27 cellular contexts compared by ENCODE assay signal in the genomic region with DNA sequence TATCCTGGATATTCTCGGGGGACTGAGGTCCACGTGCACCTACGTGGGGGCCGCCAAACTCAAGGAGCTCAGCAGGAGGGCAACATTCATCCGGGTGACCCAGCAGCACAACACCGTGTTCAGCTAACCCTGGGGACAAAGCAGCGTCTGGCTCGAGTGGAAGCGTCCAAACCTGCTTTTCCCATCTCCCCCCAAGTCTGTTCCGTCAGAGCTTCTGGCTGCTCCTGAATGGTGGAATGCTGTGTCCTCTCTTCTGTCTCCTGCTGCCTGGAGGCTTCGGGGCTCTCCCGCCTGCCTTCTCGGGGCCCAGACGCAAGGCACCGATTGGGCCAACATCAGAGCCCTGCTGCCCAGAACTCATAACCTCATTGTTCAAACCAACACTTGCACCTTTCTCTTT. TPM values are rescaled to one million over a fixed set of nuclear protein-coding genes. Genes with fewer than 3 reads are reported as not detected.
"Had no signal": no experiment of that assay in that cellular context is flagged by ENCODE, and none has a peak within 500 bp of the region (broad histone marks: within the 10 kb centered on the region; RNA-seq: fewer than 3 reads in every experiment).

No MANE protein-coding gene starts in this region.

- H3K4me3 Mint-ChIP-seq: activated CD8-positive, alpha-beta memory T cell treated with anti-CD3 and anti-CD28 coated beads, Interleukin-2, amount 10 ng/mL, durations not matched to agents 7 days and 5 days; activated naive CD4-positive, alpha-beta T cell treated with anti-CD3 and anti-CD28 coated beads, Interleukin-2, amount 50 U/mL, for 24 hours; activated T-cell treated with anti-CD3 and anti-CD28 coated beads, Interleukin-2, amount 50 U/mL, for 24 hours; activated T-helper 1 cell treated with anti-CD3 and anti-CD28 coated beads, Interleukin-12 subunit alpha, Interleukin-12 subunit beta, Interleukin-2, Interleukin-4 antibody, amounts not matched to agents 30 ng/mL and 10 ng/mL and 1 ng/mL, durations not matched to agents 14 hours and 24 hours and 36 hours; WTC11 had no signal

- H3K27ac Mint-ChIP-seq: activated CD8-positive, alpha-beta memory T cell treated with anti-CD3 and anti-CD28 coated beads, Interleukin-2, amount 10 ng/mL, durations not matched to agents 7 days and 5 days; activated naive CD4-positive, alpha-beta T cell treated with anti-CD3 and anti-CD28 coated beads, Interleukin-2, amount 50 U/mL, for 24 hours; activated T-cell treated with anti-CD3 and anti-CD28 coated beads, Interleukin-2, amount 50 U/mL, for 24 hours; activated T-helper 1 cell treated with anti-CD3 and anti-CD28 coated beads, Interleukin-12 subunit alpha, Interleukin-12 subunit beta, Interleukin-2, Interleukin-4 antibody, amounts not matched to agents 30 ng/mL and 10 ng/mL and 1 ng/mL, durations not matched to agents 14 hours and 24 hours and 36 hours; WTC11 had no signal

- H3K27ac ChIP-seq: breast epithelium, SK-N-MC had no signal

- DNase-seq: activated CD4-positive, alpha-beta T cell treated with anti-CD3 and anti-CD28 coated beads for 48 hours; activated CD4-positive, alpha-beta T cell treated with anti-CD3 and anti-CD28 coated beads, Interleukin-2, amount 50 U/mL, for 4 hours; activated CD4-positive, CD25-positive, alpha-beta regulatory T cell treated with anti-CD3 and anti-CD28 coated beads, Interleukin-2, amount 50 U/mL, for 72 hours; activated CD8-positive, alpha-beta memory T cell treated with anti-CD3 and anti-CD28 coated beads, Interleukin-2, amount 10 ng/mL, durations not matched to agents 7 days and 5 days; activated effector memory CD4-positive, alpha-beta T cell treated with Interleukin-2 at 50 U/mL for 16 hours; activated naive CD4-positive, alpha-beta T cell; activated T-cell treated with anti-CD3 and anti-CD28 coated beads, Interleukin-2, amount 50 U/mL, for 24 hours; aorta; caudate nucleus; Kasumi-1; KBM-7; NCI-H1048; NCI-H146; NCI-H187 treated with DMSO at 0.1 percent for 48 hours; NCI-H2171; NCI-H226; NCI-H526; NCI-H774; RPMI8226; T-helper 9 cell had no signal

- H3K36me3 Mint-ChIP-seq: activated CD8-positive, alpha-beta memory T cell treated with anti-CD3 and anti-CD28 coated beads, Interleukin-2, amount 10 ng/mL, durations not matched to agents 7 days and 5 days; activated naive CD4-positive, alpha-beta T cell treated with anti-CD3 and anti-CD28 coated beads, Interleukin-2, amount 50 U/mL, for 24 hours; WTC11 had no signal

- ATAC-seq: activated CD8-positive, alpha-beta memory T cell treated with anti-CD3 and anti-CD28 coated beads, Interleukin-2, amount 10 ng/mL, durations not matched to agents 7 days and 5 days; Right ventricle myocardium inferior; WTC11 had no signal

- H3K27me3 ChIP-seq: breast epithelium had no signal

- H3K4me1 ChIP-seq: breast epithelium had no signal

- H3K9me3 ChIP-seq: breast epithelium had no signal

- H3K4me3 ChIP-seq: breast epithelium, SK-N-MC had no signal

- H3K27me3 Mint-ChIP-seq: activated naive CD4-positive, alpha-beta T cell treated with anti-CD3 and anti-CD28 coated beads, Interleukin-2, amount 50 U/mL, for 24 hours; activated T-cell treated with anti-CD3 and anti-CD28 coated beads, Interleukin-2, amount 50 U/mL, for 24 hours had no signal

- H3K36me3 ChIP-seq: breast epithelium had no signal

- H3K4me1 Mint-ChIP-seq: activated CD8-positive, alpha-beta memory T cell treated with anti-CD3 and anti-CD28 coated beads, Interleukin-2, amount 10 ng/mL, durations not matched to agents 7 days and 5 days; activated naive CD4-positive, alpha-beta T cell treated with anti-CD3 and anti-CD28 coated beads, Interleukin-2, amount 50 U/mL, for 24 hours had no signal

RNA-seq across cellular contexts. Expression of a gene that starts 56.7 kb away (rescaled TPM):
- total RNA-seq: OCI-LY7 had no signal
